8 cellular contexts compared by ENCODE assay signal in the genomic region with DNA sequence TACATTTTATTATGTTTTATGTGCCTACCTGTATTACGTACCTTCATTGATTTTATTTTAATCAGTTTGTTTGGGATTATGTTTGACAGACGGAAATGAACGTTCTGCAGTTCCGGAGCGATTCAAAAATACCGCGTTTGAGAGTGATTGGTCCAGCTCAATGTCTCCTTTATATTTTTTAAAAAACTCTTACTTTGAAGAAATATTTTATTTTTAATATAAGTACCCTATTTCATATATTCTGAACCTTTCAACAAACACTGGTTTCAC.
DNase-seq lines count a peak whose midpoint lies in the region; ATAC-seq and TF ChIP-seq lines count a peak whose summit lies in the region.

No MANE protein-coding gene starts in this region.

- H3K4me3 ChIP-seq in AG09309 (ENCODE audit: control insufficient read depth, low read depth, low read length): peak overlapping the region; percentile 54; the same call in 1 of the 2 replicates
- H3K4me3 ChIP-seq in foreskin fibroblast (ENCODE audit: low read depth in 1 of 2, low read length in 2 of 2): peak overlapping the region; percentile 57 to 79
- H3K4me3 ChIP-seq in psoas muscle: peak overlapping the region; percentile 54

- peaks cover 23% of the 10 kb centered on the region for H3K4me1 Mint-ChIP-seq in activated CD8-positive, alpha-beta T cell treated with anti-CD3 and anti-CD28 coated beads for 36 hours (ENCODE audit: low read depth)

- H3K4me3 Mint-ChIP-seq in activated CD8-positive, alpha-beta T cell treated with anti-CD3 and anti-CD28 coated beads for 36 hours: peak overlapping the region; percentile 82

- no peaks in the 10 kb centered on the region for H3K4me1 ChIP-seq in psoas muscle

- CTCF ChIA-PET in activated CD8-positive, alpha-beta T cell treated with anti-CD3 and anti-CD28 coated beads for 36 hours (lab: Charles Lee): interaction anchor here (0.7 to 3.0 kb wide), 17 partner anchors 9 to 883 kb away, joined by 3 to 18 read pairs (median 5); a partner anchor contains a TSS

- H3K9me3 Mint-ChIP-seq in activated CD8-positive, alpha-beta T cell treated with anti-CD3 and anti-CD28 coated beads for 36 hours: no peaks in the 10 kb centered on the region

- TF ChIP-seq CTCF in AG09309 (IDR thresholded peaks at IDR 0.05; ENCODE audit: control insufficient read depth, insufficient read depth, low read depth, low read length, missing control alignments): no peak
- TF ChIP-seq CTCF in activated CD8-positive, alpha-beta T cell treated with anti-CD3 and anti-CD28 coated beads for 36 hours (IDR thresholded peaks at IDR 0.05): no peak
- no peak for TF ChIP-seq CTCF in foreskin fibroblast (IDR thresholded peaks at IDR 0.05; ENCODE audit: low read depth, low read length)
- no peak for TF ChIP-seq CTCF in psoas muscle (IDR thresholded peaks at IDR 0.05)

- no peaks in the 10 kb centered on the region for H3K27me3 Mint-ChIP-seq in activated CD8-positive, alpha-beta T cell treated with anti-CD3 and anti-CD28 coated beads for 36 hours

- DNase-seq in AG09309 (ENCODE audit: low read depth) (no peak), foreskin fibroblast (peak in 1 of 2 donors; percentile 79), psoas muscle (no peak)
- peak; percentile 56 for DNase-seq in activated CD8-positive, alpha-beta T cell treated with anti-CD3 and anti-CD28 coated beads for 36 hours

- peaks cover 11% of the 10 kb centered on the region for H3K36me3 Mint-ChIP-seq in activated CD8-positive, alpha-beta T cell treated with anti-CD3 and anti-CD28 coated beads for 36 hours (ENCODE audit: low read depth)

- POLR2A ChIA-PET in activated CD8-positive, alpha-beta T cell treated with anti-CD3 and anti-CD28 coated beads for 36 hours (lab: Charles Lee): interaction anchor here (0.7 to 4.1 kb wide), 29 partner anchors 10 to 1615 kb away, joined by 3 to 35 read pairs (median 4); a partner anchor contains a TSS

- H3K27ac Mint-ChIP-seq in activated CD8-positive, alpha-beta T cell treated with anti-CD3 and anti-CD28 coated beads for 36 hours: peak overlapping the region; percentile 99

- peak; percentile 11 for ATAC-seq in GM21737 (IDR thresholded peaks at IDR 0.05; ENCODE audit: unreplicated experiment)
- peak; percentile 6 for ATAC-seq in activated CD8-positive, alpha-beta T cell treated with anti-CD3 and anti-CD28 coated beads for 36 hours
- ATAC-seq in psoas muscle: peak in 1 of 4 donors; percentile 50
- ATAC-seq in GM19023 (IDR thresholded peaks at IDR 0.05; ENCODE audit: unreplicated experiment): no peak
- no peak for ATAC-seq in HG02852 (IDR thresholded peaks at IDR 0.05; ENCODE audit: unreplicated experiment)
- no peak for ATAC-seq in GM19328 (IDR thresholded peaks at IDR 0.05; ENCODE audit: unreplicated experiment)

- WGBS in psoas muscle, 3 donors: 0 to 2% (median 2%) methylated on average over 7 of the region's 7 CpGs

- no peaks in the 10 kb centered on the region for H3K36me3 ChIP-seq in psoas muscle (ENCODE audit: insufficient read depth in 1 of 2, low read depth in 1 of 2)

- H3K27ac ChIP-seq in psoas muscle: no peak overlapping the region

- no peaks in the 10 kb centered on the region for H3K9me3 ChIP-seq in psoas muscle

- intact Hi-C loops in activated CD8-positive, alpha-beta T cell treated with anti-CD3 and anti-CD28 coated beads for 36 hours (cut with micrococcal nuclease): loop anchor here (2.0 kb wide), 1 partner anchor 20 kb away; a partner anchor contains a TSS
- intact Hi-C loops in psoas muscle (cut with DNase I): no loop called here

- H3K27me3 ChIP-seq in psoas muscle (ENCODE audit: insufficient read depth in 3 of 3, low read length in 2 of 3): peaks cover 0 to 85% (median 32%) of the 10 kb centered on the region in 3 donors

Comparison
In these comparisons a context has a peak if more than half of its experiments do, and no peak if none do; other contexts are left out.
1. ATAC-seq: peak in GM21737 (single experiment) and activated CD8-positive, alpha-beta T cell treated with anti-CD3 and anti-CD28 coated beads for 36 hours (single experiment); none in GM19023 (single experiment), HG02852 (single experiment) and GM19328 (single experiment).
2. Peak in every context shown above with its lines, with median percentiles within 50 percentile points of each other: H3K4me3 ChIP-seq.